ENCODE assay signal across 1 cellular context in genomic region chr11:128624269-128625170, GRCh38.
TF ChIP-seq lines count a peak whose summit lies in the region.

No MANE protein-coding gene starts in this region.

TF ChIP-seq in GM23338, 12 proteins besides CTCF, POLR2A, EP300 and RAD21 (continued from another document):
- no peak for TF ChIP-seq EZH2phosphoT487 (IDR thresholded peaks at IDR 0.05; ENCODE audit: unreplicated experiment)
- TF ChIP-seq POLR2AphosphoS5 (IDR thresholded peaks at IDR 0.05; ENCODE audit: low read depth) = no peak
- TF ChIP-seq JUNB (IDR thresholded peaks at IDR 0.05; ENCODE audit: unreplicated experiment) = no peak
- TF ChIP-seq REST (IDR thresholded peaks at IDR 0.05; ENCODE audit: unreplicated experiment) = no peak
- no peak for TF ChIP-seq ZNF331 (CRISPR knock-in tag; IDR thresholded peaks at IDR 0.05; ENCODE audit: low read depth)
